24 cellular contexts compared by ENCODE assay signal in the genomic region with DNA sequence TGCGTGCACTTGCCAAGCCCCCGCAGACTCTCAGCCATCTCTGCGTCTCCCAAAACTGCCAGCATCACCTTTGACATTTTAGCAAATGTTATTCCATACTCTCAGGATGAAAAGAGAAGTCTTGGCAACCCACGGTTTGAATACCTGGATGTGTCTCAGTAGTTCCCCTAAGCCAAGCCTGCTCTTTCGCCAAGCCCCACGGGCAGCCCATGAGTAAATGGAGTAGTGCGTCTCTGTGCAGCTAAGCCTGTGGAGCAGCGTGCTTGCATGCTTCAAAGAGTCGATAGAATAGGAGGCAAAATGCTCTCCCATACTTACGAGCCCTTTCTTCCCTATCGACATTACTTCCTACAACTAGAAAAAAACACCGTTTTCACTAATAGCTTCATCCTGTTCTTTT.
A peak's percentile ranks its signal among the peaks of the same experiment; 100 is the strongest.
DNase-seq lines count a peak whose midpoint lies in the region; ATAC-seq and TF ChIP-seq lines count a peak whose summit lies in the region.
"Had no signal": no experiment of that assay in that cellular context is flagged by ENCODE, and none has a peak within 500 bp of the region (broad histone marks: within the 10 kb centered on the region; RNA-seq: fewer than 3 reads in every experiment).

No MANE protein-coding gene starts in this region.

- DNase-seq in G401 (ENCODE audit: low spot score) (peak; percentile 66), PC-3 (no peak), cerebellum (ENCODE audit: low spot score) (peak; percentile 54), neural progenitor cell (ENCODE audit: low spot score) (peak; percentile 15), left lobe of liver (ENCODE audit: low spot score) (no peak)
- no peak for DNase-seq in NK-92 treated with Interleukin-12 subunit alpha and Interleukin-12 subunit beta, amount 100 ng/mL, for 24 hours (lab: John Stamatoyannopoulos, UW)
- DNase-seq: 8988T; ACHN; BE2C; CD4-positive, alpha-beta memory T cell; CD4-positive, CD25-positive, alpha-beta regulatory T cell; CD8-positive, alpha-beta memory T cell; COR-L47; DMS 273 treated with DMSO at 0.1 percent for 48 hours; DMS153; DMS53; DMS79; DND-41; EL; GF-D8 had no signal

- no peak overlapping the region for H3K9ac ChIP-seq in PC-3 (ENCODE audit: low read length)
- no peak overlapping the region for H3K9ac ChIP-seq in neural progenitor cell
- H3K9ac ChIP-seq: BLaER1 had no signal

- H3K9me2 ChIP-seq in PC-3 (replicated peaks; ENCODE audit: low read length) = no peaks in the 10 kb centered on the region

- intact Hi-C loops in PC-3 (cut with micrococcal nuclease) = no loop called here

- no peak for TF ChIP-seq CTCF in PC-3 (conservative IDR thresholded peaks at IDR 0.05; ENCODE audit: low read depth, low read length)
- TF ChIP-seq CTCF in neural progenitor cell (IDR thresholded peaks at IDR 0.05) = no peak

- no peaks in the 10 kb centered on the region for H4K20me1 ChIP-seq in PC-3 (ENCODE audit: low read length)
- H4K20me1 ChIP-seq in neural progenitor cell (ENCODE audit: low read depth) = no peaks in the 10 kb centered on the region
- H4K20me1 ChIP-seq: BLaER1 had no signal

- H2AFZ ChIP-seq in PC-3 (ENCODE audit: low read length) = peak overlapping the region; percentile 64; the same call in 1 of the 2 replicates
- peak overlapping the region; percentile 34 for H2AFZ ChIP-seq in neural progenitor cell (replicated peaks)

- H3K4me3 ChIP-seq in PC-3 (ENCODE audit: low read length) (no peak overlapping the region), neural progenitor cell (no peak overlapping the region)
- H3K4me3 ChIP-seq: BLaER1, GM12878 had no signal

- H3K4me1 ChIP-seq in PC-3 (ENCODE audit: insufficient read depth, low read length) (peaks cover 14% of the 10 kb centered on the region), neural progenitor cell (peaks cover 5% of the 10 kb centered on the region)
- H3K4me1 ChIP-seq: BE2C had no signal

- ATAC-seq in PC-3 (no peak), HG02610 (IDR thresholded peaks at IDR 0.05; ENCODE audit: unreplicated experiment) (no peak), left lobe of liver (no peak)
- ATAC-seq: GM12878 had no signal

- H3F3A ChIP-seq in PC-3 (ENCODE audit: low read length, unreplicated experiment) (no peaks in the 10 kb centered on the region), neural progenitor cell (ENCODE audit: low read depth) (no peaks in the 10 kb centered on the region)

- no peaks in the 10 kb centered on the region for H3K9me3 Mint-ChIP-seq in neural progenitor cell

- H3K36me3 ChIP-seq in PC-3 (ENCODE audit: low read depth, low read length) (no peaks in the 10 kb centered on the region), neural progenitor cell (no peaks in the 10 kb centered on the region)
- H3K36me3 ChIP-seq: BE2C, BLaER1 had no signal

- H3K27ac Mint-ChIP-seq in neural progenitor cell = no peak overlapping the region
- H3K27ac Mint-ChIP-seq: CD14-positive monocyte; CD4-positive, alpha-beta memory T cell; CD4-positive, CD25-positive, alpha-beta regulatory T cell; CD8-positive, alpha-beta memory T cell had no signal

- H3K4me1 Mint-ChIP-seq in neural progenitor cell = peaks cover 3% of the 10 kb centered on the region
- H3K4me1 Mint-ChIP-seq: CD14-positive monocyte; CD4-positive, alpha-beta memory T cell; CD4-positive, CD25-positive, alpha-beta regulatory T cell; CD8-positive, alpha-beta memory T cell had no signal

- BruUV-seq in PC-3 (replicated peaks; lab: Mats Ljungman, UMichigan) = no TSS peak

- H3K4me2 ChIP-seq in PC-3 (ENCODE audit: low read length) (no peak overlapping the region), neural progenitor cell (no peak overlapping the region)
- H3K4me2 ChIP-seq: BLaER1 had no signal

- in situ Hi-C loops in G401 (cut with HindIII; ENCODE audit: low sequenced_read_pairs) = no loop called here

- H3K27ac ChIP-seq in PC-3 (ENCODE audit: low read length) (no peak overlapping the region), neural progenitor cell (no peak overlapping the region)
- H3K27ac ChIP-seq: BLaER1 had no signal

- no peak overlapping the region for H3K4me3 Mint-ChIP-seq in neural progenitor cell
- H3K4me3 Mint-ChIP-seq: CD14-positive monocyte; CD4-positive, alpha-beta memory T cell; CD4-positive, CD25-positive, alpha-beta regulatory T cell; CD8-positive, alpha-beta memory T cell had no signal

- no peaks in the 10 kb centered on the region for H3K9me3 ChIP-seq in PC-3 (ENCODE audit: low read length)
- no peaks in the 10 kb centered on the region for H3K9me3 ChIP-seq in neural progenitor cell (ENCODE audit: low read depth)
- H3K9me3 ChIP-seq: BE2C, BLaER1 had no signal

- CTCF ChIA-PET in PC-3 (lab: Charles Lee) = no interaction called here

- H3K27me3 ChIP-seq in PC-3 (ENCODE audit: low read length) (peaks cover 39% of the 10 kb centered on the region; the same call in 1 of the 2 replicates), neural progenitor cell (no peaks in the 10 kb centered on the region)
- H3K27me3 ChIP-seq: BE2C, BLaER1 had no signal

- H3K79me2 ChIP-seq in PC-3 (ENCODE audit: low read length) = no peaks in the 10 kb centered on the region
- H3K79me2 ChIP-seq in neural progenitor cell (ENCODE audit: low read depth) = no peaks in the 10 kb centered on the region

- H3K36me3 Mint-ChIP-seq in neural progenitor cell = no peaks in the 10 kb centered on the region
- H3K36me3 Mint-ChIP-seq: CD14-positive monocyte; CD4-positive, alpha-beta memory T cell; CD4-positive, CD25-positive, alpha-beta regulatory T cell; CD8-positive, alpha-beta memory T cell had no signal

- POLR2A ChIA-PET in PC-3 (lab: Charles Lee; ENCODE audit: unreplicated experiment) = no interaction called here

- no peaks in the 10 kb centered on the region for H3K27me3 Mint-ChIP-seq in neural progenitor cell (ENCODE audit: insufficient read depth, low read depth)
- H3K27me3 Mint-ChIP-seq: CD4-positive, CD25-positive, alpha-beta regulatory T cell; CD8-positive, alpha-beta memory T cell had no signal

Comparison
In these comparisons a context has a peak if more than half of its experiments do, and no peak if none do; other contexts are left out.
1. DNase-seq: peak in G401 (single experiment), cerebellum (single experiment) and neural progenitor cell (single experiment); none in PC-3 (single experiment), left lobe of liver (single experiment) and NK-92 treated with Interleukin-12 subunit alpha and Interleukin-12 subunit beta, amount 100 ng/mL, for 24 hours (single experiment).